Comparison of ENCODE assay signal across 8 cellular contexts in the genomic region with DNA sequence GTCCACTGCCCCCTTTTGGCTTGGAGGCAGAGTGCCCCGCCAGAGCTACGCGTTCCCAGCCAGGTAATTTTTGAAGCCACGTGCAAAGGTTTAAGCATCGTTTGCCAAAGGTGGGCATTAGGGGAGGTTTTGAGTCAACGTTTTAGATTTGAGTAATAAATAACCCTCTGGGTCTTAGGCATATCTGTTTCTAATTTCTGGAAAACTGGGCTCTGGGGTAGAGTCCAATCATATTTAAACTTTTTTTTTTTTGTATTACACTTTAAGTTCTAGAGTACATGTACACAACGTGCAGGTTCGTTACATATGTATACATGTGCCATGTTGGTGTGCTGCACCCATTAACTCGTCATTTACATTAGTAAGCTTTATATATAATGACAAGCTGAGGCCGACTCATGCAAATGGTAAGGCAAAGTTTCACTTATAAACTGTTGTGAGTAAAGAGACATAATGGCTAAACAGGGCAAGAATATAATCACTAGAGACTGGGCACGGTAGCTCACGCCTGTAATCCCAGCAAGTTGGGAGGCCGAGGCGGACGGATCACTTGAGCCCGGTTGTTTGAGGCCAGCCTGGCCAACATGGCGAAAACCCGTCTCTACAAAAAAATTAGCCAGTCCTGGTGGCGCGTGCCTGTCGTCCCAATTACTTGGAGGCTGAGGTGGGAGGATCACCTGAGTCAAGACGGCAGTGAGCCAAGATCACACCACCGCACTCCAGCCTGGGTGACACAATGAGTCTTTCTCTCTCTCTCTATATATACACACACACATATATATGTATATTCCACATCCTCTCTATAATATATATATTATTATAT.
A peak's percentile ranks its signal among the peaks of the same experiment; 100 is the strongest.
DNase-seq lines count a peak whose midpoint lies in the region; ATAC-seq and TF ChIP-seq lines count a peak whose summit lies in the region.

No MANE protein-coding gene starts in this region.

- no peak for ATAC-seq in GM21515 (IDR thresholded peaks at IDR 0.05; ENCODE audit: unreplicated experiment)

- peaks cover 0 to 22% of the 10 kb centered on the region in 2 donors for H3K4me1 ChIP-seq in muscle layer of duodenum (ENCODE audit: control insufficient read depth in 1 of 2, insufficient read depth in 2 of 2, low read length in 2 of 2)

- no peaks in the 10 kb centered on the region for H3K9me3 ChIP-seq in muscle layer of duodenum (ENCODE audit: control insufficient read depth in 1 of 2, low read length in 2 of 2)

- peak; percentile 82 for TF ChIP-seq CTCF in AG10803 (conservative IDR thresholded peaks at IDR 0.05; ENCODE audit: low read length)
- TF ChIP-seq CTCF in HL-60 (IDR thresholded peaks at IDR 0.05; ENCODE audit: insufficient read depth, low read length) = peak; percentile 76
- TF ChIP-seq CTCF in brain microvascular endothelial cell (IDR thresholded peaks at IDR 0.05; ENCODE audit: low read depth, low read length, missing control alignments) = peak; percentile 91

- no peaks in the 10 kb centered on the region for H3K27me3 ChIP-seq in HL-60 (ENCODE audit: insufficient read depth, poor library complexity, severe bottlenecking)
- no peaks in the 10 kb centered on the region for H3K27me3 ChIP-seq in brain microvascular endothelial cell (replicated peaks)
- H3K27me3 ChIP-seq in muscle layer of duodenum (ENCODE audit: low read depth, low read length) = no peaks in the 10 kb centered on the region

- DNase-seq in AG10803 (ENCODE audit: low read depth) = no peak
- no peak for DNase-seq in HL-60 (ENCODE audit: low read depth in 1 of 2, low spot score in 1 of 2)
- DNase-seq in brain microvascular endothelial cell = no peak
- DNase-seq in ecto neural progenitor cell (ENCODE audit: low spot score) = no peak
- no peak for DNase-seq in erythroblast (lab: John Stamatoyannopoulos, UW)
- DNase-seq in middle frontal gyrus (ENCODE audit: extremely low spot score, low spot score) = no peak

- peak overlapping the region; percentile 81 for H3K4me3 ChIP-seq in AG10803 (ENCODE audit: low read length)
- peak overlapping the region; percentile 89 for H3K4me3 ChIP-seq in HL-60 (replicated peaks; ENCODE audit: insufficient read depth, low read length)
- peak overlapping the region; percentile 87 for H3K4me3 ChIP-seq in brain microvascular endothelial cell (ENCODE audit: low read depth, low read length)
- peak overlapping the region; percentile 92 to 96 for H3K4me3 ChIP-seq in muscle layer of duodenum (ENCODE audit: low read depth in 1 of 2, low read length in 2 of 2)

- no peaks in the 10 kb centered on the region for H3K36me3 ChIP-seq in brain microvascular endothelial cell (replicated peaks)
- no peaks in the 10 kb centered on the region for H3K36me3 ChIP-seq in muscle layer of duodenum (ENCODE audit: control insufficient read depth in 1 of 2, insufficient read depth in 2 of 2, low read length in 2 of 2)

- H3K27ac ChIP-seq in HL-60 (replicated peaks) = no peak overlapping the region; the same call in 1 of the 2 replicates
- H3K27ac ChIP-seq in brain microvascular endothelial cell = no peak overlapping the region
- H3K27ac ChIP-seq in muscle layer of duodenum (ENCODE audit: low read length) = no peak overlapping the region

- in situ Hi-C loops in brain microvascular endothelial cell (cut with HindIII; ENCODE audit: low pct_ligation_motif_present, low sequenced_read_pairs) = no loop called here

- TF ChIP-seq POLR2A in erythroblast (IDR thresholded peaks at IDR 0.05; ENCODE audit: low read length) = no peak
